18 cellular contexts compared by ENCODE assay signal in genomic region chr5:74897049-74897448, GRCh38. TPM values are rescaled to one million over a fixed set of nuclear protein-coding genes. Genes with fewer than 3 reads are reported as not detected.
"Had no signal": no experiment of that assay in that cellular context is flagged by ENCODE, and none has a peak within 500 bp of the region (broad histone marks: within the 10 kb centered on the region; RNA-seq: fewer than 3 reads in every experiment).

No MANE protein-coding gene starts in this region.

- DNase-seq: IMR-90, Kasumi-1, MM.1S, NCI-H1092 treated with DMSO at 0.1 percent for 48 hours, NCI-H1436, NCI-H187 treated with DMSO at 0.1 percent for 48 hours, NCI-H2081, NCI-H2107, NCI-H345, NCI-H510A treated with DMSO at 0.1 percent for 48 hours, NCI-H526, SHP77, SK-N-SH, SW 1271, T-cell had no signal

- H3K4me1 Mint-ChIP-seq: T-cell had no signal

- ATAC-seq: HepG2, T-cell had no signal

- H3K4me2 ChIP-seq: KMS-11, SK-N-SH had no signal

- H3K27ac ChIP-seq: KMS-11, RWPE1 had no signal

- H3K27ac Mint-ChIP-seq: T-cell had no signal

- H3K4me3 Mint-ChIP-seq: T-cell had no signal

- H3K9ac ChIP-seq: KMS-11, SK-N-SH had no signal

RNA-seq across cellular contexts. Expression of gene FAM169A, which starts 30.9 kb away (rescaled TPM):
- polyA plus RNA-seq: IMR-90 had no signal
